10 cellular contexts compared by ENCODE assay signal in the genomic region with DNA sequence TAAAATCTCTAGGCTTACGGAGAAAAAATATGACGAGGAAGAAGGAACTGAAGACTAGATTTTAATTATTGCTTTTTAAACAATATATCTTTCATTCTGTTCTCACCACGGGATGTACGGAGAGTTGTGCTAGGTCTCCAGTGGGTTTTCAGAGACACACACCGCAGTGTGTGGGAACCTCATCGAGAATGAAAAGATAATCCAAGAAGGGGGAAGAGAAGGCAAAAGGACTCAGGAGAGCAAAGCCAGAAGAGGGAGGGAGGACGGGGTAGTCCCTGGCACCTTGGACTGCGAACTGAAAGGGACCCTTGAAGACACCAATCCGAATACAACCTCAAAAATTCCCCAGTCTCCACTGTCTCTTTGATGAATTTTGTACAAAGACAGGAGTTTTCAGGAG. TPM values are rescaled to one million over a fixed set of nuclear protein-coding genes. Genes with fewer than 3 reads are reported as not detected.
DNase-seq lines count a peak whose midpoint lies in the region; ATAC-seq lines count a peak whose summit lies in the region.
"Had no signal": no experiment of that assay in that cellular context is flagged by ENCODE, and none has a peak within 500 bp of the region (broad histone marks: within the 10 kb centered on the region; RNA-seq: fewer than 3 reads in every experiment).

No MANE protein-coding gene starts in this region.

- peak overlapping the region; percentile 90 for H3K4me3 ChIP-seq in neuron (ENCODE audit: low read length)

- ATAC-seq in central memory CD8-positive, alpha-beta T cell (replicated peaks; ENCODE audit: extremely low read depth, poor library complexity, severe bottlenecking): no peak
- ATAC-seq in GM21723 (IDR thresholded peaks at IDR 0.05; ENCODE audit: unreplicated experiment): no peak

- H3K4me3 Mint-ChIP-seq in activated CD4-positive, alpha-beta T cell treated with anti-CD3 and anti-CD28 coated beads, Interleukin-2, amount 10 ng/mL, durations not matched to agents 24 days and 14 days: peak overlapping the region; percentile 97
- H3K4me3 Mint-ChIP-seq in central memory CD8-positive, alpha-beta T cell: peak overlapping the region; percentile 90

- H3K9me3 Mint-ChIP-seq in activated CD4-positive, alpha-beta T cell treated with anti-CD3 and anti-CD28 coated beads, Interleukin-2, amount 10 ng/mL, durations not matched to agents 24 days and 14 days: no peaks in the 10 kb centered on the region
- H3K9me3 Mint-ChIP-seq in central memory CD8-positive, alpha-beta T cell: no peaks in the 10 kb centered on the region

- intact Hi-C loops in activated CD4-positive, alpha-beta T cell treated with anti-CD3 and anti-CD28 coated beads, Interleukin-2, amount 10 ng/mL, durations not matched to agents 24 days and 14 days (cut with micrococcal nuclease): loop anchor here (5.0 kb wide), 2 partner anchors 188 to 343 kb away; no protein-coding TSS in a partner anchor

- H3K27me3 Mint-ChIP-seq in activated CD4-positive, alpha-beta T cell treated with anti-CD3 and anti-CD28 coated beads, Interleukin-2, amount 10 ng/mL, durations not matched to agents 24 days and 14 days: peaks cover 14% of the 10 kb centered on the region
- peaks cover 87% of the 10 kb centered on the region for H3K27me3 Mint-ChIP-seq in central memory CD8-positive, alpha-beta T cell

- peaks cover 34% of the 10 kb centered on the region for H3K27me3 ChIP-seq in neuron (ENCODE audit: insufficient read depth, low read length)

- peaks cover 28% of the 10 kb centered on the region for H3K4me1 ChIP-seq in neuron (ENCODE audit: insufficient read depth, low read length)

- peaks cover 9% of the 10 kb centered on the region for H3K36me3 Mint-ChIP-seq in activated CD4-positive, alpha-beta T cell treated with anti-CD3 and anti-CD28 coated beads, Interleukin-2, amount 10 ng/mL, durations not matched to agents 24 days and 14 days (ENCODE audit: low read depth)
- peaks cover 21% of the 10 kb centered on the region for H3K36me3 Mint-ChIP-seq in central memory CD8-positive, alpha-beta T cell (ENCODE audit: insufficient read depth)

- H3K36me3 ChIP-seq in neuron (ENCODE audit: insufficient read depth, low read length): no peaks in the 10 kb centered on the region

- DNase-seq in activated CD4-positive, alpha-beta T cell treated with anti-CD3 and anti-CD28 coated beads, Interleukin-2, amount 10 ng/mL, durations not matched to agents 24 days and 14 days: no peak
- DNase-seq in activated CD4-positive, alpha-beta T cell treated with anti-CD3 and anti-CD28 coated beads, Interleukin-2, amount 50 U/mL, for 1 hour: no peak
- DNase-seq in NAMALWA (ENCODE audit: low spot score) (peak; percentile 29), HUDEP-2 (lab: John Stamatoyannopoulos, UW; ENCODE audit: unreplicated experiment in 76 of 76) (no peak), NCI-H1694 (lab: John Stamatoyannopoulos, UW) (no peak)
- no peak for DNase-seq in central memory CD8-positive, alpha-beta T cell (ENCODE audit: low spot score in 2 of 2)
- DNase-seq: activated effector memory CD4-positive, alpha-beta T cell treated with anti-CD3 and anti-CD28 coated beads, Interleukin-2, amount 50 U/mL, for 16 hours; PC-3 had no signal

- no peaks in the 10 kb centered on the region for H3K9me3 ChIP-seq in neuron (ENCODE audit: low read length)

- H3K27ac Mint-ChIP-seq in activated CD4-positive, alpha-beta T cell treated with anti-CD3 and anti-CD28 coated beads, Interleukin-2, amount 10 ng/mL, durations not matched to agents 24 days and 14 days: peak overlapping the region; percentile 97
- H3K27ac Mint-ChIP-seq in central memory CD8-positive, alpha-beta T cell (ENCODE audit: low read depth): no peak overlapping the region

- H3K4me1 Mint-ChIP-seq in activated CD4-positive, alpha-beta T cell treated with anti-CD3 and anti-CD28 coated beads, Interleukin-2, amount 10 ng/mL, durations not matched to agents 24 days and 14 days: peaks cover 53% of the 10 kb centered on the region
- H3K4me1 Mint-ChIP-seq in central memory CD8-positive, alpha-beta T cell: peaks cover 53% of the 10 kb centered on the region

- no peak overlapping the region for H2AFZ ChIP-seq in neuron (ENCODE audit: low read depth, low read length)

RNA-seq across cellular contexts. Expression of a gene that starts 0.9 kb away (rescaled TPM):
- total RNA-seq in activated CD4-positive, alpha-beta T cell treated with anti-CD3 and anti-CD28 coated beads, Interleukin-2, amount 10 ng/mL, durations not matched to agents 24 days and 14 days: 131 and 141 TPM in 2 replicates
